1 cellular context compared by ENCODE assay signal in the genomic region with DNA sequence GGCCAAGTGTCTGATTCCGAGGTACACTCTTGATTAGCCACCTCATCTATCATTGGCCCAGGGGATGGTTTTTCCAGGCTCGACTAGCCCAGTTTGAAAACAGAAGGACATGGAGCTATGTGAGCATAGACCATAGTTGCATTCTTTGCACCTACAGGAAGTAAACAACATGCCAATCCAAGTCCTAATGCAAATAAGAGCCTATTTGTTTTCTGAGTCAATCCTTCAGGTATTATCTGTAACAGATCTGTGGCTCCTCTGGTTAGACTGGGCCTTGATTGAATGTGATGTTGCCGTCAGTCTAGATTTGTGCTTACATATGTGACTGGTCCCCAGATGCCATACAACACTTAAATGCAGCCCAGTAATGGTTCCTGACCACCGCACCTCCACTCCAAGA.
A peak's percentile ranks its signal among the peaks of the same experiment; 100 is the strongest.
TF ChIP-seq lines count a peak whose summit lies in the region.

No MANE protein-coding gene starts in this region.

TF ChIP-seq in HepG2, 621 proteins besides CTCF, POLR2A, EP300 and RAD21 (continued from another document):
- TF ChIP-seq, protein P1, sequence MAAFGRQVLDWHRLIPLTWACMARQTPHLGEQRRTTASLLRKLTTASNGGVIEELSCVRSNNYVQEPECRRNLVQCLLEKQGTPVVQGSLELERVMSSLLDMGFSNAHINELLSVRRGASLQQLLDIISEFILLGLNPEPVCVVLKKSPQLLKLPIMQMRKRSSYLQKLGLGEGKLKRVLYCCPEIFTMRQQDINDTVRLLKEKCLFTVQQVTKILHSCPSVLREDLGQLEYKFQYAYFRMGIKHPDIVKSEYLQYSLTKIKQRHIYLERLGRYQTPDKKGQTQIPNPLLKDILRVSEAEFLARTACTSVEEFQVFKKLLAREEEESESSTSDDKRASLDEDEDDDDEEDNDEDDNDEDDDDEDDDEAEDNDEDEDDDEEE (CRISPR knock-in tag; IDR thresholded peaks at IDR 0.05): no peak
- 0 out of 2 replicates have a peak, but pooled peaks have one; percentile 33 for TF ChIP-seq CBFB (CRISPR knock-in tag; IDR thresholded peaks at IDR 0.05)
- no peak for TF ChIP-seq HOXA5 (CRISPR knock-in tag; IDR thresholded peaks at IDR 0.05)
- no peak for TF ChIP-seq ZNF180 (CRISPR knock-in tag; IDR thresholded peaks at IDR 0.05; ENCODE audit: borderline replicate concordance, low read depth)
- peak; percentile 78; the same call in 1 of the 2 replicates for TF ChIP-seq MIER3 (CRISPR knock-in tag; IDR thresholded peaks at IDR 0.05; ENCODE audit: borderline replicate concordance)
- TF ChIP-seq BORCS8-MEF2B (CRISPR knock-in tag; IDR thresholded peaks at IDR 0.05): no peak
- TF ChIP-seq MYC (CRISPR knock-in tag; IDR thresholded peaks at IDR 0.05; ENCODE audit: borderline replicate concordance): no peak
- no peak; the same call in 1 of the 2 replicates for TF ChIP-seq NFYC (CRISPR knock-in tag; IDR thresholded peaks at IDR 0.05)
- TF ChIP-seq HMG20B (CRISPR knock-in tag; conservative IDR thresholded peaks at IDR 0.05): peak; percentile 83
- no peak for TF ChIP-seq ATF1 (CRISPR knock-in tag; IDR thresholded peaks at IDR 0.05)
- TF ChIP-seq, protein P2, sequence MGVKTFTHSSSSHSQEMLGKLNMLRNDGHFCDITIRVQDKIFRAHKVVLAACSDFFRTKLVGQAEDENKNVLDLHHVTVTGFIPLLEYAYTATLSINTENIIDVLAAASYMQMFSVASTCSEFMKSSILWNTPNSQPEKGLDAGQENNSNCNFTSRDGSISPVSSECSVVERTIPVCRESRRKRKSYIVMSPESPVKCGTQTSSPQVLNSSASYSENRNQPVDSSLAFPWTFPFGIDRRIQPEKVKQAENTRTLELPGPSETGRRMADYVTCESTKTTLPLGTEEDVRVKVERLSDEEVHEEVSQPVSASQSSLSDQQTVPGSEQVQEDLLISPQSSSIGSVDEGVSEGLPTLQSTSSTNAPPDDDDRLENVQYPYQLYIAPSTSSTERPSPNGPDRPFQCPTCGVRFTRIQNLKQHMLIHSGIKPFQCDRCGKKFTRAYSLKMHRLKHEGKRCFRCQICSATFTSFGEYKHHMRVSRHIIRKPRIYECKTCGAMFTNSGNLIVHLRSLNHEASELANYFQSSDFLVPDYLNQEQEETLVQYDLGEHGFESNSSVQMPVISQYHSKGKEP (CRISPR knock-in tag; IDR thresholded peaks at IDR 0.05): no peak
- TF ChIP-seq, protein P3, sequence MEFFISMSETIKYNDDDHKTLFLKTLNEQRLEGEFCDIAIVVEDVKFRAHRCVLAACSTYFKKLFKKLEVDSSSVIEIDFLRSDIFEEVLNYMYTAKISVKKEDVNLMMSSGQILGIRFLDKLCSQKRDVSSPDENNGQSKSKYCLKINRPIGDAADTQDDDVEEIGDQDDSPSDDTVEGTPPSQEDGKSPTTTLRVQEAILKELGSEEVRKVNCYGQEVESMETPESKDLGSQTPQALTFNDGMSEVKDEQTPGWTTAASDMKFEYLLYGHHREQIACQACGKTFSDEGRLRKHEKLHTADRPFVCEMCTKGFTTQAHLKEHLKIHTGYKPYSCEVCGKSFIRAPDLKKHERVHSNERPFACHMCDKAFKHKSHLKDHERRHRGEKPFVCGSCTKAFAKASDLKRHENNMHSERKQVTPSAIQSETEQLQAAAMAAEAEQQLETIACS (CRISPR knock-in tag; IDR thresholded peaks at IDR 0.05): no peak
- no peak for TF ChIP-seq KMT2B (CRISPR knock-in tag; IDR thresholded peaks at IDR 0.05)
